8 cellular contexts compared by ENCODE assay signal in the genomic region with DNA sequence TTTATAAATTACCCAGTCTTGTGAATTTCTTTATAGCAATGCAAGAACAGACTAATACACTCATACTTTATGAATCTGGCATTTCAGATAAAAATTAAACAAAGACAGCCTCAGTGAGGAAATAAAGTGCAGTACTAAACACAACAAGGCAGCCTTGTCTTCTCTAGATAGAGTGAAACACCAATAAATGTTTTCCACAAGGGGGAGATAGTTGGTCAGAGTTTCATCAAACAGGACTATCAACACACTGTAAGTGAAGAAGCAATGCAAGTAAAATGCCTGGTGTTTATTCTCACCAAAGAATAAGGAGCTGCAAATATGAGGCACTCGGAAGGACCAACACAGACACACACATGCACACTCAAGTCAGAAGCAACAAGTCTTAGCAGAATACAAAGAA.
DNase-seq lines count a peak whose midpoint lies in the region; ATAC-seq and TF ChIP-seq lines count a peak whose summit lies in the region.

No MANE protein-coding gene starts in this region.

- no peak for TF ChIP-seq POLR2A in tibial nerve (IDR thresholded peaks at IDR 0.05)

- peaks cover 10% of the 10 kb centered on the region for H3K9me3 Mint-ChIP-seq in neural crest cell
- H3K9me3 Mint-ChIP-seq in activated naive CD4-positive, alpha-beta T cell treated with anti-CD3 and anti-CD28 coated beads, Interleukin-2, amount 10 ng/mL, durations not matched to agents 7 days and 5 days, result peaks cover 2% of the 10 kb centered on the region

- no peak overlapping the region for H3K27ac ChIP-seq in tibial nerve

- in situ Hi-C loops in GM13976 (cut with MboI; ENCODE audit: low sequenced_read_pairs, unreplicated experiment), result loop anchor here (25.0 kb wide), 1 partner anchor 741 kb away; no protein-coding TSS in a partner anchor

- ATAC-seq in GM21447 (IDR thresholded peaks at IDR 0.05; ENCODE audit: unreplicated experiment), result no peak

- H3K27me3 ChIP-seq in tibial nerve, result no peaks in the 10 kb centered on the region

- TF ChIP-seq CTCF in GM13976 (IDR thresholded peaks at IDR 0.05; ENCODE audit: borderline replicate concordance, control extremely low read depth, extremely low read depth, insufficient read depth, missing control alignments) (no peak), choroid plexus epithelial cell (conservative IDR thresholded peaks at IDR 0.05; ENCODE audit: low read depth, low read length) (peak; percentile 47), neural crest cell (conservative IDR thresholded peaks at IDR 0.05) (peak; percentile 63), tibial nerve (IDR thresholded peaks at IDR 0.05) (peak in 1 of 5 experiments; percentile 22)

- WGBS in tibial nerve, 2 donors, result 61 to 74% methylated on average over 1 of the region's 1 CpG

- H3K4me1 ChIP-seq in tibial nerve, result no peaks in the 10 kb centered on the region

- H3K4me3 Mint-ChIP-seq in neural crest cell, result no peak overlapping the region
- H3K4me3 Mint-ChIP-seq in activated naive CD4-positive, alpha-beta T cell treated with anti-CD3 and anti-CD28 coated beads, Interleukin-2, amount 10 ng/mL, durations not matched to agents 7 days and 5 days, result no peak overlapping the region

- TF ChIP-seq EP300 in tibial nerve (IDR thresholded peaks at IDR 0.05), result no peak

- no peaks in the 10 kb centered on the region for H3K36me3 ChIP-seq in tibial nerve

- CTCF ChIA-PET in activated naive CD4-positive, alpha-beta T cell treated with anti-CD3 and anti-CD28 coated beads, Interleukin-2, amount 10 ng/mL, durations not matched to agents 7 days and 5 days (lab: Charles Lee), result no interaction called here

- DNase-seq in AG20443 (ENCODE audit: low spot score), result peak; percentile 29
- DNase-seq in GM13976 (ENCODE audit: low spot score), result peak; percentile 12
- peak; percentile 40 for DNase-seq in NCI-H526 treated with DMSO at 0.1 percent for 48 hours (lab: John Stamatoyannopoulos, UW)
- peak; percentile 77 for DNase-seq in choroid plexus epithelial cell (ENCODE audit: low read depth)
- no peak for DNase-seq in neural crest cell (ENCODE audit: low read depth, low spot score)
- DNase-seq in tibial nerve (ENCODE audit: low spot score in 2 of 2), result no peak
- DNase-seq in activated naive CD4-positive, alpha-beta T cell treated with anti-CD3 and anti-CD28 coated beads, Interleukin-2, amount 10 ng/mL, durations not matched to agents 7 days and 5 days, result no peak

- H3K4me3 ChIP-seq in choroid plexus epithelial cell (ENCODE audit: low read depth, low read length) (no peak overlapping the region), tibial nerve (no peak overlapping the region)

- H3K27me3 Mint-ChIP-seq in neural crest cell (ENCODE audit: low read depth), result no peaks in the 10 kb centered on the region
- H3K27me3 Mint-ChIP-seq in activated naive CD4-positive, alpha-beta T cell treated with anti-CD3 and anti-CD28 coated beads, Interleukin-2, amount 10 ng/mL, durations not matched to agents 7 days and 5 days, result no peaks in the 10 kb centered on the region

- H3K36me3 Mint-ChIP-seq in neural crest cell (ENCODE audit: low read depth), result peaks cover 3% of the 10 kb centered on the region
- H3K36me3 Mint-ChIP-seq in activated naive CD4-positive, alpha-beta T cell treated with anti-CD3 and anti-CD28 coated beads, Interleukin-2, amount 10 ng/mL, durations not matched to agents 7 days and 5 days, result no peaks in the 10 kb centered on the region

- H3K9me3 ChIP-seq in tibial nerve, result no peaks in the 10 kb centered on the region

- no peak overlapping the region for H3K27ac Mint-ChIP-seq in neural crest cell (ENCODE audit: unreplicated experiment)
- no peak overlapping the region for H3K27ac Mint-ChIP-seq in activated naive CD4-positive, alpha-beta T cell treated with anti-CD3 and anti-CD28 coated beads, Interleukin-2, amount 10 ng/mL, durations not matched to agents 7 days and 5 days

- H3K4me1 Mint-ChIP-seq in neural crest cell, result no peaks in the 10 kb centered on the region
- H3K4me1 Mint-ChIP-seq in activated naive CD4-positive, alpha-beta T cell treated with anti-CD3 and anti-CD28 coated beads, Interleukin-2, amount 10 ng/mL, durations not matched to agents 7 days and 5 days, result no peaks in the 10 kb centered on the region

Comparison
In these comparisons a context has a peak if more than half of its experiments do, and no peak if none do; other contexts are left out.
1. DNase-seq: peak in AG20443 (single experiment), GM13976 (single experiment), NCI-H526 treated with DMSO at 0.1 percent for 48 hours (single experiment) and choroid plexus epithelial cell (single experiment); none in neural crest cell (single experiment), tibial nerve (0 of 2) and activated naive CD4-positive, alpha-beta T cell treated with anti-CD3 and anti-CD28 coated beads, Interleukin-2, amount 10 ng/mL, durations not matched to agents 7 days and 5 days (single experiment).